In genomic region chr2:44244135-44244871, GRCh38 we compare ENCODE assay signal across 8 cellular contexts. TPM values are rescaled to one million over a fixed set of nuclear protein-coding genes. Genes with fewer than 3 reads are reported as not detected.
DNase-seq lines count a peak whose midpoint lies in the region; ATAC-seq and TF ChIP-seq lines count a peak whose summit lies in the region.

No MANE protein-coding gene starts in this region.

- TF ChIP-seq CTCF in endodermal cell (conservative IDR thresholded peaks at IDR 0.05), result peak; percentile 80

- H3K4me3 ChIP-seq in endodermal cell (ENCODE audit: low read length) (peak overlapping the region; percentile 49), mucosa of rectum (ENCODE audit: low read length in 2 of 2) (peak overlapping the region; percentile 54 to 60)

- H3K9ac ChIP-seq in endodermal cell (ENCODE audit: extremely low read depth, low read length, poor library complexity, severe bottlenecking), result no peak overlapping the region
- peak overlapping the region; percentile 27 to 56 for H3K9ac ChIP-seq in mucosa of rectum (ENCODE audit: low read depth in 1 of 2, low read length in 2 of 2)

- peaks cover 31% of the 10 kb centered on the region for H3K4me1 Mint-ChIP-seq in endodermal cell
- H3K4me1 Mint-ChIP-seq in stimulated activated effector memory CD8-positive, alpha-beta T cell treated with anti-CD3 and anti-CD28 coated beads, Interleukin-12 subunit alpha, Interleukin-12 subunit beta, amount 100 ng/mL, for 72 hours, result no peaks in the 10 kb centered on the region

- no peak overlapping the region for H3K4me3 Mint-ChIP-seq in endodermal cell
- peak overlapping the region; percentile 28 for H3K4me3 Mint-ChIP-seq in stimulated activated effector memory CD8-positive, alpha-beta T cell treated with anti-CD3 and anti-CD28 coated beads, Interleukin-12 subunit alpha, Interleukin-12 subunit beta, amount 100 ng/mL, for 72 hours

- H3K36me3 Mint-ChIP-seq in endodermal cell (ENCODE audit: low read depth), result no peaks in the 10 kb centered on the region
- H3K36me3 Mint-ChIP-seq in stimulated activated effector memory CD8-positive, alpha-beta T cell treated with anti-CD3 and anti-CD28 coated beads, Interleukin-12 subunit alpha, Interleukin-12 subunit beta, amount 100 ng/mL, for 72 hours, result no peaks in the 10 kb centered on the region

- H3K4me1 ChIP-seq in endodermal cell (ENCODE audit: control insufficient read depth, insufficient read depth, low read length) (peaks cover 7% of the 10 kb centered on the region), mucosa of rectum (ENCODE audit: control insufficient read depth in 2 of 2, insufficient read depth in 2 of 2, low read length in 2 of 2) (peaks cover 7 to 13% of the 10 kb centered on the region in 2 donors)

- WGBS in endodermal cell (ENCODE audit: insufficient coverage in 1 of 2, insufficient read length in 1 of 2), 2 experiments, result 62% methylated on average over 6 of the region's 12 CpGs; no CpG with 5 or more reads in 1 of the 2 experiments

- H3K9me3 Mint-ChIP-seq in endodermal cell, result no peaks in the 10 kb centered on the region
- H3K9me3 Mint-ChIP-seq in stimulated activated effector memory CD8-positive, alpha-beta T cell treated with anti-CD3 and anti-CD28 coated beads, Interleukin-12 subunit alpha, Interleukin-12 subunit beta, amount 100 ng/mL, for 72 hours, result no peaks in the 10 kb centered on the region

- H3K27me3 Mint-ChIP-seq in endodermal cell (ENCODE audit: insufficient read depth), result no peaks in the 10 kb centered on the region

- DNase-seq in COLO829 (ENCODE audit: low spot score), result peak; percentile 50
- DNase-seq in HT1080 (ENCODE audit: low read depth), result peak; percentile 55
- DNase-seq in NOMO-1 (lab: John Stamatoyannopoulos, UW; ENCODE audit: unreplicated experiment in 2 of 2), result peak; percentile 56 to 79
- DNase-seq in activated CD8-positive, alpha-beta memory T cell treated with anti-CD3 and anti-CD28 coated beads for 4 hours (ENCODE audit: low read depth in 2 of 2), result peak; percentile 12 to 15
- peak; percentile 79 for DNase-seq in endodermal cell
- peak in 1 of 2 donors; percentile 10 for DNase-seq in stimulated activated effector memory CD8-positive, alpha-beta T cell treated with anti-CD3 and anti-CD28 coated beads, Interleukin-12 subunit alpha, Interleukin-12 subunit beta, amount 100 ng/mL, for 72 hours (ENCODE audit: low spot score in 2 of 2)

- H3K27me3 ChIP-seq in endodermal cell (ENCODE audit: control insufficient read depth, insufficient read depth, low read length, poor library complexity, severe bottlenecking) (no peaks in the 10 kb centered on the region), mucosa of rectum (ENCODE audit: control insufficient read depth in 2 of 2, insufficient read depth in 2 of 2, low read length in 2 of 2) (no peaks in the 10 kb centered on the region)

- peak; percentile 67 for ATAC-seq in stimulated activated effector memory CD8-positive, alpha-beta T cell treated with anti-CD3 and anti-CD28 coated beads, Interleukin-12 subunit alpha, Interleukin-12 subunit beta, amount 100 ng/mL, for 72 hours
- no peak for ATAC-seq in GM21390 (IDR thresholded peaks at IDR 0.05; ENCODE audit: unreplicated experiment)

- no peak overlapping the region for H3K27ac ChIP-seq in endodermal cell (ENCODE audit: low read depth, low read length)
- H3K27ac ChIP-seq in mucosa of rectum (ENCODE audit: low read depth in 2 of 2, low read length in 2 of 2), result peak overlapping the region; percentile 56 to 77

- no peaks in the 10 kb centered on the region for H3K36me3 ChIP-seq in endodermal cell (ENCODE audit: control insufficient read depth, insufficient read depth, low read length)
- no peaks in the 10 kb centered on the region for H3K36me3 ChIP-seq in mucosa of rectum (ENCODE audit: control insufficient read depth in 2 of 2, insufficient read depth in 2 of 2, low read length in 2 of 2)

- H3K27ac Mint-ChIP-seq in endodermal cell, result no peak overlapping the region
- no peak overlapping the region for H3K27ac Mint-ChIP-seq in stimulated activated effector memory CD8-positive, alpha-beta T cell treated with anti-CD3 and anti-CD28 coated beads, Interleukin-12 subunit alpha, Interleukin-12 subunit beta, amount 100 ng/mL, for 72 hours

- H3K9me3 ChIP-seq in endodermal cell (ENCODE audit: control insufficient read depth, low read length) (no peaks in the 10 kb centered on the region), mucosa of rectum (ENCODE audit: control insufficient read depth in 2 of 2, low read length in 2 of 2) (no peaks in the 10 kb centered on the region)

RNA-seq across cellular contexts. Expression of gene SLC3A1, which starts 31.0 kb away (rescaled TPM):
- not detected in 2 replicates for total RNA-seq in HT1080 (2014; rRNA removed; shearing (Covaris generic))
- polyA plus RNA-seq in HT1080 (2015; cell fraction: cytosol; rRNA removed), result 0.05 TPM in 1 of 2 replicates, not detected in the other
- polyA plus RNA-seq in HT1080 (2015; cell fraction: nucleus; rRNA removed), result 0.06 TPM in 2 replicates
- under 1 TPM; 0.18 to 0.24 TPM for total RNA-seq in endodermal cell
- not detected for polyA plus RNA-seq in endodermal cell (2013, experiment 1 of 2)
- not detected for polyA plus RNA-seq in endodermal cell (2013, experiment 2 of 2)
